In genomic region chr4:16123356-16124084, GRCh38 we compare ENCODE assay signal across 10 cellular contexts. TPM values are rescaled to one million over a fixed set of nuclear protein-coding genes. Genes with fewer than 3 reads are reported as not detected.
DNase-seq lines count a peak whose midpoint lies in the region; ATAC-seq and TF ChIP-seq lines count a peak whose summit lies in the region.
"Had no signal": no experiment of that assay in that cellular context is flagged by ENCODE, and none has a peak within 500 bp of the region (broad histone marks: within the 10 kb centered on the region; RNA-seq: fewer than 3 reads in every experiment).

No MANE protein-coding gene starts in this region.

- H3K27ac ChIP-seq in psoas muscle: no peak overlapping the region
- H3K27ac ChIP-seq: 22Rv1 had no signal

- intact Hi-C loops in psoas muscle (cut with DNase I): no loop called here

- ATAC-seq in psoas muscle (peak in 3 of 4 donors; percentile 22 to 31 (median 25)), GM21825 (IDR thresholded peaks at IDR 0.05; ENCODE audit: unreplicated experiment) (no peak)

- peaks cover 21% of the 10 kb centered on the region for H3K4me1 ChIP-seq in psoas muscle

- H3K36me3 ChIP-seq in psoas muscle (ENCODE audit: insufficient read depth in 1 of 2, low read depth in 1 of 2): no peaks in the 10 kb centered on the region

- DNase-seq in DMS 273 (lab: John Stamatoyannopoulos, UW; ENCODE audit: unreplicated experiment): peak; percentile 30
- DNase-seq in DMS 273 treated with DMSO at 0.1 percent for 48 hours (lab: John Stamatoyannopoulos, UW): no peak
- DNase-seq in NCI-H1930 (lab: John Stamatoyannopoulos, UW): peak; percentile 95 to 96
- peak; percentile 34 for DNase-seq in SHP77 treated with DMSO at 0.1 percent for 48 hours (lab: John Stamatoyannopoulos, UW)
- DNase-seq in psoas muscle: no peak
- no peak for DNase-seq in NAMALWA (ENCODE audit: low spot score)
- no peak for DNase-seq in SKM-1 treated with dmso at 0.1 percent for 144 hours (lab: John Stamatoyannopoulos, UW; ENCODE audit: unreplicated experiment)
- DNase-seq: H9 had no signal

- WGBS in psoas muscle, 3 donors: 47 to 57% (median 49%) methylated on average over 7 of the region's 7 CpGs

- TF ChIP-seq CTCF in psoas muscle (IDR thresholded peaks at IDR 0.05): no peak

- no peak overlapping the region for H3K4me3 ChIP-seq in psoas muscle

- H3K27me3 ChIP-seq in psoas muscle (ENCODE audit: insufficient read depth in 3 of 3, low read length in 2 of 3): no peaks in the 10 kb centered on the region

- H3K9me3 ChIP-seq in psoas muscle: no peaks in the 10 kb centered on the region

RNA-seq across cellular contexts. Expression of gene PROM1, which starts 39.7 kb away (rescaled TPM):
- 1 to 10 TPM in 2 of 4 donors, under 1 TPM in 2; 0.84 to 1.5 (median 1.1) TPM for total RNA-seq in psoas muscle
- under 1 TPM; 0.16 to 0.20 (median 0.18) TPM for polyA plus RNA-seq in psoas muscle

Comparison
In these comparisons a context has a peak if more than half of its experiments do, and no peak if none do; other contexts are left out.
1. DNase-seq: peak in DMS 273 (single experiment), NCI-H1930 (2 of 2) and SHP77 treated with DMSO at 0.1 percent for 48 hours (single experiment); none in DMS 273 treated with DMSO at 0.1 percent for 48 hours (single experiment), psoas muscle (0 of 2), NAMALWA (single experiment) and SKM-1 treated with dmso at 0.1 percent for 144 hours (single experiment).